25 cellular contexts compared by ENCODE assay signal in the genomic region with DNA sequence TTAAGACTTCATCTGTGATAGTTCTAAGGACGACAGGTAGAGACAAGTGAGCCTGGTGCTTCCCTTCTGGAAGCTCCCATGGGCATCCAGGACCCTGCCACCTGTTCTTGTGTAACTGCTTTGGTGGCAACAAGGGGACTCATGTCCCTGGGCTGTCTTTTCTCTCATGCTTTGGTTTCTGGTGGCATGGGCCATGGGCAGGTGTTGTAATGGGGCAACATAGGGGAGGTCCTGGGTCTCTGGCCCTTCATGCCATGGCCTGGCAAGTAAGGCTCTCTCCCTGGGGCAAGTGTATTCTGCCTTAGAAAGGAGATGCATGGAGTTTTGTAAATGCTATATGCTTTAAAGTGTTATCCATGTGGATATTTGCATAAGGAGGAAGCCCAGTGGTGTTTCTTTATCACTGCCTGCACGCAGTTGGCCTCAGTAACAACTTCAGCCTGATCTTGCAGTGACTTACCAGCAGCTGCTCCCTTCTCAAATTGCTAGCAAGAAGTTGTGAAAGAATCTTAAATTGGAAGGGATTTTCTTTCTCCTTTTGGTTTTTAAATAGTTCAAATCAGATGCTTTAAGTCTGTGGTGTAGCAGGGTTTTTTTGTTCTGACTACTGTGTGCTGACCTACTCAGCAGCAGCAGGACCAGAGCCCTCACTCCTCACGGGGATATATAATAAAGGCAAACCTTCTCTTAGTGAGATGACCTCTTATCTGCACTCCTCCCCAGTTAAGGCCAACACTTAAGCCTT. TPM values are rescaled to one million over a fixed set of nuclear protein-coding genes. Genes with fewer than 3 reads are reported as not detected.
DNase-seq lines count a peak whose midpoint lies in the region; ATAC-seq and TF ChIP-seq lines count a peak whose summit lies in the region.
"Had no signal": no experiment of that assay in that cellular context is flagged by ENCODE, and none has a peak within 500 bp of the region (broad histone marks: within the 10 kb centered on the region; RNA-seq: fewer than 3 reads in every experiment).

No MANE protein-coding gene starts in this region.

- DNase-seq in activated CD8-positive, alpha-beta T cell treated with anti-CD3 and anti-CD28 coated beads, Interleukin-2, amount 10 ng/mL, durations not matched to agents 7 days and 5 days, result no peak
- no peak for DNase-seq in activated CD8-positive, alpha-beta T cell treated with anti-CD3 and anti-CD28 coated beads for 36 hours
- DNase-seq in MV-4-11 (lab: John Stamatoyannopoulos, UW) (peak; percentile 30), endodermal cell (peak; percentile 12), gastrocnemius medialis (peak; percentile 61 to 81), NCI-H2227 (lab: John Stamatoyannopoulos, UW; ENCODE audit: unreplicated experiment) (no peak), hepatocyte (ENCODE audit: low spot score) (no peak), Right ventricle myocardium inferior (ENCODE audit: missing footprints) (no peak)
- DNase-seq: activated CD4-positive, alpha-beta T cell treated with anti-CD3 and anti-CD28 coated beads, Interleukin-2, amount 50 U/mL, for 4 hours; activated T-cell treated with anti-CD3 and anti-CD28 coated beads, Interleukin-2, amount 50 U/mL, for 48 hours; body of pancreas; DMS 273 treated with DMSO at 0.1 percent for 48 hours; foreskin melanocyte; GDM1; hypothalamus; naive thymus-derived CD4-positive, alpha-beta T cell; NCI-H1417 treated with DMSO at 0.1 percent for 48 hours; NCI-H510A treated with DMSO at 0.1 percent for 48 hours; ovary; T-cell had no signal

- no peak overlapping the region for H2AFZ ChIP-seq in hepatocyte

- no peaks in the 10 kb centered on the region for H3K27me3 ChIP-seq in endodermal cell (ENCODE audit: control insufficient read depth, insufficient read depth, low read length, poor library complexity, severe bottlenecking)
- H3K27me3 ChIP-seq in gastrocnemius medialis, result no peaks in the 10 kb centered on the region
- no peaks in the 10 kb centered on the region for H3K27me3 ChIP-seq in hepatocyte
- H3K27me3 ChIP-seq: BLaER1 treated with 17β-estradiol and CSF1 and Interleukin-3, amounts not matched to agents 10 nM and 100 nM; body of pancreas; ovary; right lobe of liver; suprapubic skin had no signal

- ATAC-seq in activated CD8-positive, alpha-beta T cell treated with anti-CD3 and anti-CD28 coated beads, Interleukin-2, amount 10 ng/mL, durations not matched to agents 7 days and 5 days, result no peak
- no peak for ATAC-seq in activated CD8-positive, alpha-beta T cell treated with anti-CD3 and anti-CD28 coated beads for 36 hours
- ATAC-seq in gastrocnemius medialis, result peak; percentile 82 to 85
- ATAC-seq in Right ventricle myocardium inferior, result no peak
- ATAC-seq: body of pancreas; naive thymus-derived CD4-positive, alpha-beta T cell; T-cell had no signal

- H4K20me1 ChIP-seq in hepatocyte (ENCODE audit: insufficient read depth, poor library complexity, severe bottlenecking), result no peaks in the 10 kb centered on the region

- H3K9me2 ChIP-seq in hepatocyte (replicated peaks; ENCODE audit: insufficient read depth), result no peaks in the 10 kb centered on the region

- H3K9me3 ChIP-seq in endodermal cell (ENCODE audit: control insufficient read depth, low read length) (no peaks in the 10 kb centered on the region), gastrocnemius medialis (no peaks in the 10 kb centered on the region), hepatocyte (ENCODE audit: low read depth) (no peaks in the 10 kb centered on the region)
- H3K9me3 ChIP-seq: BLaER1 treated with 17β-estradiol and CSF1 and Interleukin-3, amounts not matched to agents 10 nM and 100 nM; body of pancreas; ovary; right lobe of liver; suprapubic skin had no signal

- WGBS in endodermal cell (ENCODE audit: insufficient coverage in 1 of 2, insufficient read length in 1 of 2), 2 experiments, result 92 to 100% methylated on average over 3 of the region's 3 CpGs
- WGBS in hepatocyte (ENCODE audit: low lambda C conversion rate, missing lambda C conversion rate), result 90% methylated on average over 3 of the region's 3 CpGs

- no peaks in the 10 kb centered on the region for H3K27me3 Mint-ChIP-seq in activated CD8-positive, alpha-beta T cell treated with anti-CD3 and anti-CD28 coated beads, Interleukin-2, amount 10 ng/mL, durations not matched to agents 7 days and 5 days (ENCODE audit: low read depth)
- no peaks in the 10 kb centered on the region for H3K27me3 Mint-ChIP-seq in activated CD8-positive, alpha-beta T cell treated with anti-CD3 and anti-CD28 coated beads for 36 hours
- no peaks in the 10 kb centered on the region for H3K27me3 Mint-ChIP-seq in endodermal cell (ENCODE audit: insufficient read depth)
- H3K27me3 Mint-ChIP-seq: activated naive CD8-positive, alpha-beta T cell; naive thymus-derived CD4-positive, alpha-beta T cell; T-cell had no signal

- H3K4me3 ChIP-seq in endodermal cell (ENCODE audit: low read length) (no peak overlapping the region), gastrocnemius medialis (no peak overlapping the region), hepatocyte (no peak overlapping the region)
- H3K4me3 ChIP-seq: BLaER1 treated with 17β-estradiol and CSF1 and Interleukin-3, amounts not matched to agents 10 nM and 100 nM; body of pancreas; lung; ovary; right lobe of liver; suprapubic skin had no signal

- no peak for TF ChIP-seq CTCF in activated CD8-positive, alpha-beta T cell treated with anti-CD3 and anti-CD28 coated beads for 36 hours (IDR thresholded peaks at IDR 0.05)
- TF ChIP-seq CTCF in endodermal cell (conservative IDR thresholded peaks at IDR 0.05) (no peak), gastrocnemius medialis (IDR thresholded peaks at IDR 0.05 in 4 of 5, conservative IDR thresholded peaks at IDR 0.05 in 1 of 5) (no peak), hepatocyte (IDR thresholded peaks at IDR 0.05; ENCODE audit: poor library complexity) (no peak)

- no peak overlapping the region for H3K4me3 Mint-ChIP-seq in activated CD8-positive, alpha-beta T cell treated with anti-CD3 and anti-CD28 coated beads, Interleukin-2, amount 10 ng/mL, durations not matched to agents 7 days and 5 days
- H3K4me3 Mint-ChIP-seq in activated CD8-positive, alpha-beta T cell treated with anti-CD3 and anti-CD28 coated beads for 36 hours, result no peak overlapping the region
- no peak overlapping the region for H3K4me3 Mint-ChIP-seq in endodermal cell
- H3K4me3 Mint-ChIP-seq: activated naive CD8-positive, alpha-beta T cell; naive thymus-derived CD4-positive, alpha-beta T cell; T-cell had no signal

- no peaks in the 10 kb centered on the region for H3K4me1 ChIP-seq in endodermal cell (ENCODE audit: control insufficient read depth, insufficient read depth, low read length)
- H3K4me1 ChIP-seq in gastrocnemius medialis, result peaks cover 44 to 60% of the 10 kb centered on the region in 2 donors
- H3K4me1 ChIP-seq in hepatocyte (ENCODE audit: insufficient read depth), result no peaks in the 10 kb centered on the region
- H3K4me1 ChIP-seq: body of pancreas, right lobe of liver, suprapubic skin had no signal

- H3K4me2 ChIP-seq in hepatocyte, result no peak overlapping the region

- POLR2A ChIA-PET in activated CD8-positive, alpha-beta T cell treated with anti-CD3 and anti-CD28 coated beads, Interleukin-2, amount 10 ng/mL, durations not matched to agents 7 days and 5 days (lab: Charles Lee), result no interaction called here
- POLR2A ChIA-PET in activated CD8-positive, alpha-beta T cell treated with anti-CD3 and anti-CD28 coated beads for 36 hours (lab: Charles Lee), result interaction anchor here (1.5 kb wide), 1 partner anchor 21 kb away, joined by 3 read pairs; no protein-coding TSS in a partner anchor

- in situ Hi-C loops in gastrocnemius medialis (cut with MboI; ENCODE audit: low sequenced_read_pairs in 4 of 4), result no loop called here

- CTCF ChIA-PET in activated CD8-positive, alpha-beta T cell treated with anti-CD3 and anti-CD28 coated beads, Interleukin-2, amount 10 ng/mL, durations not matched to agents 7 days and 5 days (lab: Charles Lee), result interaction anchor here (1.6 kb wide), 2 partner anchors 7 to 10 kb away, joined by 3 to 9 read pairs; no protein-coding TSS in a partner anchor
- CTCF ChIA-PET in activated CD8-positive, alpha-beta T cell treated with anti-CD3 and anti-CD28 coated beads for 36 hours (lab: Charles Lee), result interaction anchor here (1.4 to 1.8 kb wide), 2 partner anchors 10 to 23 kb away, joined by 3 to 4 read pairs; no protein-coding TSS in a partner anchor

- peaks cover 21% of the 10 kb centered on the region for H3K36me3 ChIP-seq in endodermal cell (ENCODE audit: control insufficient read depth, insufficient read depth, low read length)
- H3K36me3 ChIP-seq in gastrocnemius medialis, result peaks cover 0 to 19% of the 10 kb centered on the region in 2 donors
- no peaks in the 10 kb centered on the region for H3K36me3 ChIP-seq in hepatocyte (replicated peaks; ENCODE audit: insufficient read depth, low read depth)
- H3K36me3 ChIP-seq: ovary had no signal

- H3K27ac Mint-ChIP-seq in activated CD8-positive, alpha-beta T cell treated with anti-CD3 and anti-CD28 coated beads, Interleukin-2, amount 10 ng/mL, durations not matched to agents 7 days and 5 days, result peak overlapping the region; percentile 66
- H3K27ac Mint-ChIP-seq in activated CD8-positive, alpha-beta T cell treated with anti-CD3 and anti-CD28 coated beads for 36 hours, result no peak overlapping the region
- no peak overlapping the region for H3K27ac Mint-ChIP-seq in endodermal cell
- H3K27ac Mint-ChIP-seq: activated naive CD8-positive, alpha-beta T cell had no signal

- H3K36me3 Mint-ChIP-seq in activated CD8-positive, alpha-beta T cell treated with anti-CD3 and anti-CD28 coated beads, Interleukin-2, amount 10 ng/mL, durations not matched to agents 7 days and 5 days (ENCODE audit: low read depth), result peaks cover 54% of the 10 kb centered on the region
- H3K36me3 Mint-ChIP-seq in activated CD8-positive, alpha-beta T cell treated with anti-CD3 and anti-CD28 coated beads for 36 hours (ENCODE audit: low read depth), result peaks cover 31% of the 10 kb centered on the region
- H3K36me3 Mint-ChIP-seq in endodermal cell (ENCODE audit: low read depth), result peaks cover 30% of the 10 kb centered on the region

- intact Hi-C loops in activated CD8-positive, alpha-beta T cell treated with anti-CD3 and anti-CD28 coated beads for 36 hours (cut with micrococcal nuclease), result no loop called here
- intact Hi-C loops in gastrocnemius medialis (cut with DNase I; ENCODE audit: low total_unique reads) (no loop called here), Right ventricle myocardium inferior (cut with DNase I) (no loop called here)

- H3K27ac ChIP-seq in endodermal cell (ENCODE audit: low read depth, low read length) (no peak overlapping the region), gastrocnemius medialis (peak overlapping the region; percentile 85 to 94 (median 92)), hepatocyte (no peak overlapping the region)
- H3K27ac ChIP-seq: body of pancreas, ovary, right lobe of liver, suprapubic skin had no signal

- peaks cover 21% of the 10 kb centered on the region for H3K79me2 ChIP-seq in hepatocyte

- H3K4me1 Mint-ChIP-seq in activated CD8-positive, alpha-beta T cell treated with anti-CD3 and anti-CD28 coated beads, Interleukin-2, amount 10 ng/mL, durations not matched to agents 7 days and 5 days (ENCODE audit: low read depth), result peaks cover 15% of the 10 kb centered on the region
- peaks cover 9% of the 10 kb centered on the region for H3K4me1 Mint-ChIP-seq in activated CD8-positive, alpha-beta T cell treated with anti-CD3 and anti-CD28 coated beads for 36 hours (ENCODE audit: low read depth)
- no peaks in the 10 kb centered on the region for H3K4me1 Mint-ChIP-seq in endodermal cell

- H3K9ac ChIP-seq in endodermal cell (ENCODE audit: extremely low read depth, low read length, poor library complexity, severe bottlenecking), result no peak overlapping the region

- peak; percentile 78 to 81 for TF ChIP-seq POLR2A in gastrocnemius medialis (IDR thresholded peaks at IDR 0.05)

- no peaks in the 10 kb centered on the region for H3K9me3 Mint-ChIP-seq in activated CD8-positive, alpha-beta T cell treated with anti-CD3 and anti-CD28 coated beads, Interleukin-2, amount 10 ng/mL, durations not matched to agents 7 days and 5 days (ENCODE audit: insufficient read depth)
- no peaks in the 10 kb centered on the region for H3K9me3 Mint-ChIP-seq in activated CD8-positive, alpha-beta T cell treated with anti-CD3 and anti-CD28 coated beads for 36 hours
- H3K9me3 Mint-ChIP-seq in endodermal cell, result no peaks in the 10 kb centered on the region
- H3K9me3 Mint-ChIP-seq: naive thymus-derived CD4-positive, alpha-beta T cell; T-cell had no signal

RNA-seq across cellular contexts. Expression of gene OGDH, which starts 39.9 kb away (rescaled TPM):
- total RNA-seq in activated CD8-positive, alpha-beta T cell treated with anti-CD3 and anti-CD28 coated beads, Interleukin-2, amount 10 ng/mL, durations not matched to agents 7 days and 5 days, result 100 to 1,000 TPM; 113 to 114 TPM
- 10 to 100 TPM; 78.6 to 85.6 TPM for total RNA-seq in activated CD8-positive, alpha-beta T cell treated with anti-CD3 and anti-CD28 coated beads for 36 hours
- total RNA-seq in endodermal cell, result 10 to 100 TPM; 82.5 to 96.0 TPM
- polyA plus RNA-seq in endodermal cell (2013, experiment 1 of 2), result 42.6 TPM
- 42.7 TPM for polyA plus RNA-seq in endodermal cell (2013, experiment 2 of 2)
- 100 to 1,000 TPM; 224 to 462 (median 396) TPM for total RNA-seq in gastrocnemius medialis
- 61.1 and 65.3 TPM in 2 replicates for total RNA-seq in hepatocyte
- 38.8 and 40.8 TPM in 2 replicates for polyA plus RNA-seq in hepatocyte
- 679 TPM for total RNA-seq in Right ventricle myocardium inferior

Comparison
In these comparisons a context has a peak if more than half of its experiments do, and no peak if none do; other contexts are left out.
1. ATAC-seq: peak in gastrocnemius medialis (2 of 2); none in activated CD8-positive, alpha-beta T cell treated with anti-CD3 and anti-CD28 coated beads, Interleukin-2, amount 10 ng/mL, durations not matched to agents 7 days and 5 days (single experiment), activated CD8-positive, alpha-beta T cell treated with anti-CD3 and anti-CD28 coated beads for 36 hours (single experiment) and Right ventricle myocardium inferior (single experiment).
2. DNase-seq: peak in MV-4-11 (single experiment), endodermal cell (single experiment) and gastrocnemius medialis (2 of 2); none in activated CD8-positive, alpha-beta T cell treated with anti-CD3 and anti-CD28 coated beads, Interleukin-2, amount 10 ng/mL, durations not matched to agents 7 days and 5 days (single experiment), activated CD8-positive, alpha-beta T cell treated with anti-CD3 and anti-CD28 coated beads for 36 hours (single experiment), NCI-H2227 (single experiment), hepatocyte (single experiment) and Right ventricle myocardium inferior (single experiment).
3. H3K27ac ChIP-seq: peak in gastrocnemius medialis (4 of 4); none in endodermal cell (single experiment) and hepatocyte (single experiment).